ENCODE assay signal across 1 cellular context in the genomic region with DNA sequence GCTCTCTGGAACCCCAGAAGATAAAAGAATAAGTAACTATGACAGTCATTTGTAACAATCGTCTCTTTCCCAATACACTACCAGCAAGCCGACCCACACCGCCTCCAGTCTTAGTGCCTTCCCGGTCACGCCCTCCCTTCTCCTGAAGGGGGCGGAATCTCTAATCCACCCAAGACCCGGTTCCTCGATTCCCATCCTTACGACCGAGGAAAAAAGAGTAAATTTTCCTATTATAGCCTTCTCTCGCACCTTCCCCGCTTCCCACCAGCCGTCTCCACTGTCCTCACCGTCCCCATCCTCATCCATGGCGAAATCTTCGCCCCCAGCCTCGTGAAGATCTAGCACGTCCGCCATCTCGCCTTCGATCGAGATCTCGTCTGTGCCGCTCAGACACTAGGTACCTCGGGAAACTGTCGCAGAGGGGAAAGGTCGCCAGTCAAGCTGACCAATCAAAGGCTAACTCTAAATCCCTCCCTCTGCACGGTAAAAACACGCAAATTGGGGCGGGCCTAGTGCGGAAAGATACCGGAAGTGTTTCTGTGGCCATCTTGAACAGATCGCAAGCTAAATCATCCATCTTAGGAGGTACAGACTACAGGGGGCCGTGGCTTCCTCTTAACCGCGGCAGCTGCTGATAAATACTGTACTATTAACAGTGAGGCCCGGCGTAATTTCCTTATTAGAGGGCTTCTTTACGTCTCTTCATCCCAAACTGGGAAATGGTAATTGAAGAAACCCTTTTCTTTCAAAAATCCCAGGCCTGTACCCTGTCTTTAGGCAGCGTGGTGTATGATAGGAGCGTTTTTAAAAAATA.
A peak's percentile ranks its signal among the peaks of the same experiment; 100 is the strongest.
TF ChIP-seq lines count a peak whose summit lies in the region.

A gene (minus strand): TSS at position 412 of the 814 bp plus-strand sequence. CDS start 58 bp downstream, at position 354.

TF ChIP-seq in SK-N-SH, 30 proteins besides CTCF, POLR2A, EP300 and RAD21 (continued from another document):
- TF ChIP-seq, protein P1, sequence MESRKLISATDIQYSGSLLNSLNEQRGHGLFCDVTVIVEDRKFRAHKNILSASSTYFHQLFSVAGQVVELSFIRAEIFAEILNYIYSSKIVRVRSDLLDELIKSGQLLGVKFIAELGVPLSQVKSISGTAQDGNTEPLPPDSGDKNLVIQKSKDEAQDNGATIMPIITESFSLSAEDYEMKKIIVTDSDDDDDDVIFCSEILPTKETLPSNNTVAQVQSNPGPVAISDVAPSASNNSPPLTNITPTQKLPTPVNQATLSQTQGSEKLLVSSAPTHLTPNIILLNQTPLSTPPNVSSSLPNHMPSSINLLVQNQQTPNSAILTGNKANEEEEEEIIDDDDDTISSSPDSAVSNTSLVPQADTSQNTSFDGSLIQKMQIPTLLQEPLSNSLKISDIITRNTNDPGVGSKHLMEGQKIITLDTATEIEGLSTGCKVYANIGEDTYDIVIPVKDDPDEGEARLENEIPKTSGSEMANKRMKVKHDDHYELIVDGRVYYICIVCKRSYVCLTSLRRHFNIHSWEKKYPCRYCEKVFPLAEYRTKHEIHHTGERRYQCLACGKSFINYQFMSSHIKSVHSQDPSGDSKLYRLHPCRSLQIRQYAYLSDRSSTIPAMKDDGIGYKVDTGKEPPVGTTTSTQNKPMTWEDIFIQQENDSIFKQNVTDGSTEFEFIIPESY (IDR thresholded peaks at IDR 0.05; ENCODE audit: borderline replicate concordance, low read depth), result peak; percentile 87
- TF ChIP-seq MEF2A (IDR thresholded peaks at IDR 0.05; ENCODE audit: borderline replicate concordance, low read depth) (no peak), GABPA (IDR thresholded peaks at IDR 0.05; ENCODE audit: low read depth) (peak; percentile 81), RCOR1 (IDR thresholded peaks at IDR 0.05; ENCODE audit: low read length) (no peak), FOXJ3 (CRISPR knock-in tag; IDR thresholded peaks at IDR 0.05) (no peak), ELF1 (IDR thresholded peaks at IDR 0.05) (peak; percentile 89), EZH2phosphoT487 (IDR thresholded peaks at IDR 0.05; ENCODE audit: borderline replicate concordance, low read depth) (no peak), POLR2AphosphoS5 (IDR thresholded peaks at IDR 0.05; ENCODE audit: low read depth, low read length) (peak; percentile 97), CHD2 (IDR thresholded peaks at IDR 0.05; ENCODE audit: low read length, partially characterized antibody) (peak; percentile 94), TCF12 (IDR thresholded peaks at IDR 0.05) (no peak), JUND (IDR thresholded peaks at IDR 0.05) (no peak), TAF1 (IDR thresholded peaks at IDR 0.05; ENCODE audit: borderline replicate concordance, low read depth, low read length) (peak; percentile 79)
- TF ChIP-seq, protein P2, sequence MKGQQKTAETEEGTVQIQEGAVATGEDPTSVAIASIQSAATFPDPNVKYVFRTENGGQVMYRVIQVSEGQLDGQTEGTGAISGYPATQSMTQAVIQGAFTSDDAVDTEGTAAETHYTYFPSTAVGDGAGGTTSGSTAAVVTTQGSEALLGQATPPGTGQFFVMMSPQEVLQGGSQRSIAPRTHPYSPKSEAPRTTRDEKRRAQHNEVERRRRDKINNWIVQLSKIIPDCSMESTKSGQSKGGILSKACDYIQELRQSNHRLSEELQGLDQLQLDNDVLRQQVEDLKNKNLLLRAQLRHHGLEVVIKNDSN (IDR thresholded peaks at IDR 0.05; ENCODE audit: borderline replicate concordance, low read depth), result no peak
- TF ChIP-seq, protein P3, sequence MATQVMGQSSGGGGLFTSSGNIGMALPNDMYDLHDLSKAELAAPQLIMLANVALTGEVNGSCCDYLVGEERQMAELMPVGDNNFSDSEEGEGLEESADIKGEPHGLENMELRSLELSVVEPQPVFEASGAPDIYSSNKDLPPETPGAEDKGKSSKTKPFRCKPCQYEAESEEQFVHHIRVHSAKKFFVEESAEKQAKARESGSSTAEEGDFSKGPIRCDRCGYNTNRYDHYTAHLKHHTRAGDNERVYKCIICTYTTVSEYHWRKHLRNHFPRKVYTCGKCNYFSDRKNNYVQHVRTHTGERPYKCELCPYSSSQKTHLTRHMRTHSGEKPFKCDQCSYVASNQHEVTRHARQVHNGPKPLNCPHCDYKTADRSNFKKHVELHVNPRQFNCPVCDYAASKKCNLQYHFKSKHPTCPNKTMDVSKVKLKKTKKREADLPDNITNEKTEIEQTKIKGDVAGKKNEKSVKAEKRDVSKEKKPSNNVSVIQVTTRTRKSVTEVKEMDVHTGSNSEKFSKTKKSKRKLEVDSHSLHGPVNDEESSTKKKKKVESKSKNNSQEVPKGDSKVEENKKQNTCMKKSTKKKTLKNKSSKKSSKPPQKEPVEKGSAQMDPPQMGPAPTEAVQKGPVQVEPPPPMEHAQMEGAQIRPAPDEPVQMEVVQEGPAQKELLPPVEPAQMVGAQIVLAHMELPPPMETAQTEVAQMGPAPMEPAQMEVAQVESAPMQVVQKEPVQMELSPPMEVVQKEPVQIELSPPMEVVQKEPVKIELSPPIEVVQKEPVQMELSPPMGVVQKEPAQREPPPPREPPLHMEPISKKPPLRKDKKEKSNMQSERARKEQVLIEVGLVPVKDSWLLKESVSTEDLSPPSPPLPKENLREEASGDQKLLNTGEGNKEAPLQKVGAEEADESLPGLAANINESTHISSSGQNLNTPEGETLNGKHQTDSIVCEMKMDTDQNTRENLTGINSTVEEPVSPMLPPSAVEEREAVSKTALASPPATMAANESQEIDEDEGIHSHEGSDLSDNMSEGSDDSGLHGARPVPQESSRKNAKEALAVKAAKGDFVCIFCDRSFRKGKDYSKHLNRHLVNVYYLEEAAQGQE (IDR thresholded peaks at IDR 0.05; ENCODE audit: low read depth, low read length), result no peak
